ENCODE assay signal across 15 cellular contexts in the genomic region with DNA sequence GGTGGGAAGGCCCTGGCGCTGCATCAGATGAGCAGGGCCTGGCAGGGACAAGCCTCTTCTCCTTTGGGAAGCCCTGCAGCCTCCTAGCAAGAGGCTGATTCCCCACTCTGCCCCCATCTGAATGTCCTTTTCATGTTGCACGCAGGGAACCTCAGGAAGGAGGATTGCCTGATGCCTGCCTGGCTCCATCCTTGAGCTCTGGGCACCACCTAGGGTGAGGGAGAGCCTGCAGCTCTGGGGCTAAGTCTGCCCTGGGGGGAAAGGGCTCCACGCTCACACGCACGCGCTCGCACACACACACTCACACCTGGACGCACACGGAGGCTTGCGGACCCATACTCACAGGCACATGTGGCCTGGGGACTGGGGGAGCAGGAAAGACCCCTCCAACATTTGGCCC.
"Had no signal": no experiment of that assay in that cellular context is flagged by ENCODE, and none has a peak within 500 bp of the region (broad histone marks: within the 10 kb centered on the region; RNA-seq: fewer than 3 reads in every experiment).

No MANE protein-coding gene starts in this region.

- DNase-seq: activated CD4-positive, alpha-beta T cell treated with anti-CD3 and anti-CD28 coated beads, Interleukin-2, amount 50 U/mL, for 4 hours; left lung; mammary epithelial cell; midbrain; psoas muscle; right cardiac atrium; stimulated activated CD4-positive, alpha-beta T cell treated with anti-CD3 and anti-CD28 coated beads, Interleukin-15, amount 100 ng/mL, for 24 hours; stimulated activated CD4-positive, alpha-beta T cell treated with anti-CD3 and anti-CD28 coated beads, Interleukin-2, amount 100 ng/mL, for 48 hours had no signal

- H3K27ac Mint-ChIP-seq: activated naive CD8-positive, alpha-beta T cell; stimulated activated naive CD8-positive, alpha-beta T cell treated with anti-CD3 and anti-CD28 coated beads, Interleukin-15, amount 100 ng/mL, for 72 hours had no signal

- H3K9me3 Mint-ChIP-seq: stimulated activated naive CD8-positive, alpha-beta T cell treated with anti-CD3 and anti-CD28 coated beads, Interleukin-15, amount 100 ng/mL, for 72 hours had no signal

- H3K9me3 ChIP-seq: left lung, psoas muscle, suprapubic skin, upper lobe of left lung had no signal

- H3K36me3 ChIP-seq: cardiac muscle cell, left lung, suprapubic skin, upper lobe of left lung had no signal

- H3K4me3 Mint-ChIP-seq: activated naive CD8-positive, alpha-beta T cell; stimulated activated naive CD8-positive, alpha-beta T cell treated with anti-CD3 and anti-CD28 coated beads, Interleukin-15, amount 100 ng/mL, for 72 hours had no signal

- H3K4me3 ChIP-seq: cardiac muscle cell, dorsolateral prefrontal cortex, left lung, psoas muscle, skin epidermis, suprapubic skin, upper lobe of left lung had no signal

- ATAC-seq: left lung; psoas muscle; right cardiac atrium; stimulated activated naive CD8-positive, alpha-beta T cell treated with anti-CD3 and anti-CD28 coated beads, Interleukin-15, amount 100 ng/mL, for 72 hours had no signal

- H3K36me3 Mint-ChIP-seq: activated naive CD8-positive, alpha-beta T cell had no signal

- H3K27ac ChIP-seq: cardiac muscle cell, dorsolateral prefrontal cortex, left lung, psoas muscle, skin epidermis, suprapubic skin, upper lobe of left lung had no signal
